Comparison of ENCODE assay signal across 22 cellular contexts in genomic region chr22:39463277-39463676, GRCh38. TPM values are rescaled to one million over a fixed set of nuclear protein-coding genes. Genes with fewer than 3 reads are reported as not detected.
DNase-seq lines count a peak whose midpoint lies in the region; ATAC-seq, FAIRE-seq and TF ChIP-seq lines count a peak whose summit lies in the region.
"Had no signal": no experiment of that assay in that cellular context is flagged by ENCODE, and none has a peak within 500 bp of the region (broad histone marks: within the 10 kb centered on the region; RNA-seq: fewer than 3 reads in every experiment).

No MANE protein-coding gene starts in this region.

- H3K9me3 Mint-ChIP-seq in neural progenitor cell, result no peaks in the 10 kb centered on the region
- H3K9me3 Mint-ChIP-seq: natural killer cell treated with Interleukin-12 subunit alpha and Interleukin-12 subunit beta and Interleukin-15 and Interleukin-18, amount 100 ng/mL, for 72 hours had no signal

- peaks cover 22% of the 10 kb centered on the region for H3K4me1 Mint-ChIP-seq in neural progenitor cell

- intact Hi-C loops in kidney (cut with DNase I), result no loop called here
- intact Hi-C loops in spleen (cut with DNase I; ENCODE audit: low total_unique reads), result no loop called here

- no peak overlapping the region for H3K27ac Mint-ChIP-seq in neural progenitor cell

- H3K4me3 Mint-ChIP-seq in neural progenitor cell, result no peak overlapping the region
- H3K4me3 Mint-ChIP-seq: activated CD8-positive, alpha-beta T cell treated with anti-CD3 and anti-CD28 coated beads, Interleukin-2, amount 10 ng/mL, durations not matched to agents 7 days and 5 days; natural killer cell treated with Interleukin-12 subunit alpha and Interleukin-12 subunit beta and Interleukin-15 and Interleukin-18, amount 100 ng/mL, for 72 hours had no signal

- no peak for TF ChIP-seq CTCF in SU-DHL-6 (IDR thresholded peaks at IDR 0.05; ENCODE audit: insufficient read depth, low read length, poor library complexity, severe bottlenecking)
- no peak for TF ChIP-seq CTCF in kidney (IDR thresholded peaks at IDR 0.05; ENCODE audit: borderline replicate concordance, extremely low read depth, insufficient read depth)
- TF ChIP-seq CTCF in spleen (IDR thresholded peaks at IDR 0.05 in 8 of 11, conservative IDR thresholded peaks at IDR 0.05 in 3 of 11), result no peak
- no peak for TF ChIP-seq CTCF in neural progenitor cell (IDR thresholded peaks at IDR 0.05)

- H3K9ac ChIP-seq in BLaER1 treated with 17β-estradiol and CSF1 and Interleukin-3, amounts not matched to agents 10 nM and 100 nM, result peak overlapping the region in 4 of 11 experiments; percentile 19 to 49 (median 32); a peak in 2 of 22 replicates
- H3K9ac ChIP-seq in SU-DHL-6 (ENCODE audit: low read length) (peak overlapping the region; percentile 54), kidney (ENCODE audit: low read length in 2 of 2) (no peak overlapping the region), neural progenitor cell (no peak overlapping the region)

- FAIRE-seq in kidney (lab: Jason Lieb, UNC), result no peak
- FAIRE-seq: endothelial cell of umbilical vein, frontal cortex, H54 had no signal

- H4K20me1 ChIP-seq in BLaER1 treated with 17β-estradiol and CSF1 and Interleukin-3, amounts not matched to agents 10 nM and 100 nM, result 0 out of 22 replicates have a peak, but pooled peaks cover 0 to 5% (median 0%) of the 10 kb centered on the region in 11 experiments
- H4K20me1 ChIP-seq in SU-DHL-6 (ENCODE audit: low read depth, low read length) (no peaks in the 10 kb centered on the region), neural progenitor cell (ENCODE audit: low read depth) (peaks cover 53% of the 10 kb centered on the region)

- DNase-seq in kidney (peak; percentile 48), spleen (no peak), neural progenitor cell (ENCODE audit: low spot score) (no peak), HAP-1 (ENCODE audit: low spot score in 2 of 2) (no peak)
- no peak for DNase-seq in stimulated activated CD4-positive, alpha-beta T cell treated with anti-CD3 and anti-CD28 coated beads, Interleukin-2, amount 100 ng/mL, for 24 hours
- DNase-seq: activated CD8-positive, alpha-beta T cell treated with anti-CD3 and anti-CD28 coated beads, Interleukin-2, amount 10 ng/mL, durations not matched to agents 7 days and 5 days; COR-L47; KG1; mammary epithelial cell; NCI-H1105 treated with DMSO at 0.1 percent for 48 hours; retina; stimulated activated CD4-positive, alpha-beta T cell treated with anti-CD3 and anti-CD28 coated beads, Interleukin-2, amount 100 ng/mL, for 48 hours; WERI-Rb-1 had no signal

- no peak for TF ChIP-seq POLR2A in spleen (IDR thresholded peaks at IDR 0.05)

- ATAC-seq in GM21619 (IDR thresholded peaks at IDR 0.05; ENCODE audit: unreplicated experiment), result no peak
- ATAC-seq: activated CD8-positive, alpha-beta T cell treated with anti-CD3 and anti-CD28 coated beads, Interleukin-2, amount 10 ng/mL, durations not matched to agents 7 days and 5 days had no signal

- no peaks in the 10 kb centered on the region for H3K36me3 ChIP-seq in BLaER1 treated with 17β-estradiol and CSF1 and Interleukin-3, amounts not matched to agents 10 nM and 100 nM
- no peaks in the 10 kb centered on the region for H3K36me3 ChIP-seq in SU-DHL-6 (ENCODE audit: low read length)
- no peaks in the 10 kb centered on the region for H3K36me3 ChIP-seq in kidney (ENCODE audit: control insufficient read depth in 1 of 2, insufficient read depth in 2 of 2, low read length in 2 of 2)
- no peaks in the 10 kb centered on the region for H3K36me3 ChIP-seq in spleen
- no peaks in the 10 kb centered on the region for H3K36me3 ChIP-seq in neural progenitor cell
- H3K36me3 ChIP-seq in HAP-1 (replicated peaks), result no peaks in the 10 kb centered on the region
- H3K36me3 ChIP-seq: adrenal gland, WERI-Rb-1 had no signal

- no peak overlapping the region for H2AFZ ChIP-seq in SU-DHL-6 (ENCODE audit: low read depth, low read length, severe bottlenecking)
- no peak overlapping the region for H2AFZ ChIP-seq in neural progenitor cell (replicated peaks)

- 87 to 98% (median 90%) methylated on average over 6 of the region's 6 CpGs for WGBS in spleen, 5 donors

- H3K36me3 Mint-ChIP-seq in neural progenitor cell, result peaks cover under 1% of the 10 kb centered on the region
- H3K36me3 Mint-ChIP-seq: natural killer cell treated with Interleukin-12 subunit alpha and Interleukin-12 subunit beta and Interleukin-15 and Interleukin-18, amount 100 ng/mL, for 72 hours had no signal

- H3K9me3 ChIP-seq in BLaER1 treated with 17β-estradiol and CSF1 and Interleukin-3, amounts not matched to agents 10 nM and 100 nM (replicated peaks in 1 of 11), result no peaks in the 10 kb centered on the region
- no peaks in the 10 kb centered on the region for H3K9me3 ChIP-seq in SU-DHL-6 (ENCODE audit: insufficient read depth, low read length)
- H3K9me3 ChIP-seq in kidney (ENCODE audit: control insufficient read depth in 1 of 2, low read length in 2 of 2), result no peaks in the 10 kb centered on the region
- H3K9me3 ChIP-seq in spleen, result no peaks in the 10 kb centered on the region
- H3K9me3 ChIP-seq in neural progenitor cell (ENCODE audit: low read depth), result no peaks in the 10 kb centered on the region
- H3K9me3 ChIP-seq in HAP-1, result no peaks in the 10 kb centered on the region
- H3K9me3 ChIP-seq: adrenal gland had no signal

- peaks cover 7% of the 10 kb centered on the region for H3K27me3 Mint-ChIP-seq in neural progenitor cell (ENCODE audit: insufficient read depth, low read depth)

- peak overlapping the region; percentile 42 to 72 (median 57); a peak in 17 of 22 replicates for H3K4me2 ChIP-seq in BLaER1 treated with 17β-estradiol and CSF1 and Interleukin-3, amounts not matched to agents 10 nM and 100 nM
- H3K4me2 ChIP-seq in SU-DHL-6 (ENCODE audit: low read depth, low read length, poor library complexity, severe bottlenecking) (peak overlapping the region; percentile 93), neural progenitor cell (no peak overlapping the region)

- H3K27ac ChIP-seq in BLaER1 treated with 17β-estradiol and CSF1 and Interleukin-3, amounts not matched to agents 10 nM and 100 nM, result peak overlapping the region in 7 of 11 experiments; percentile 16 to 57 (median 46); a peak in 9 of 22 replicates
- H3K27ac ChIP-seq in SU-DHL-6 (ENCODE audit: low read depth, low read length), result peak overlapping the region; percentile 95
- H3K27ac ChIP-seq in kidney (ENCODE audit: low read depth in 2 of 2, low read length in 2 of 2), result peak overlapping the region; percentile 27 to 80
- H3K27ac ChIP-seq in spleen, result peak overlapping the region; percentile 46 to 86 (median 66)
- H3K27ac ChIP-seq in neural progenitor cell, result no peak overlapping the region
- H3K27ac ChIP-seq: RWPE1, WERI-Rb-1 had no signal

- H3K9me2 ChIP-seq in SU-DHL-6 (replicated peaks; ENCODE audit: insufficient read depth, low read length), result no peaks in the 10 kb centered on the region

- H3K4me1 ChIP-seq in BLaER1 treated with 17β-estradiol and CSF1 and Interleukin-3, amounts not matched to agents 10 nM and 100 nM, result peaks cover 63 to 79% (median 71%) of the 10 kb centered on the region in 10 experiments
- H3K4me1 ChIP-seq in kidney (ENCODE audit: control insufficient read depth in 1 of 2, insufficient read depth in 1 of 2, low read depth in 1 of 2, low read length in 2 of 2) (peaks cover 3 to 21% of the 10 kb centered on the region in 2 donors), spleen (peaks cover 29 to 81% (median 68%) of the 10 kb centered on the region in 6 donors), neural progenitor cell (peaks cover 10% of the 10 kb centered on the region), HAP-1 (peaks cover 3% of the 10 kb centered on the region; the same call in 1 of the 2 replicates)

- peaks cover 83% of the 10 kb centered on the region for H3K79me2 ChIP-seq in SU-DHL-6 (ENCODE audit: insufficient read depth, low read length)
- peaks cover 34% of the 10 kb centered on the region for H3K79me2 ChIP-seq in neural progenitor cell (ENCODE audit: low read depth)

- peaks cover 0 to 7% (median 5%) of the 10 kb centered on the region in 11 experiments; a peak in 12 of 22 replicates for H3K27me3 ChIP-seq in BLaER1 treated with 17β-estradiol and CSF1 and Interleukin-3, amounts not matched to agents 10 nM and 100 nM
- H3K27me3 ChIP-seq in SU-DHL-6 (ENCODE audit: low read length), result no peaks in the 10 kb centered on the region
- peaks cover 0 to 17% (median 5%) of the 10 kb centered on the region in 7 donors for H3K27me3 ChIP-seq in spleen (replicated peaks in 1 of 7)
- H3K27me3 ChIP-seq in neural progenitor cell, result peaks cover 5% of the 10 kb centered on the region
- H3K27me3 ChIP-seq in HAP-1 (ENCODE audit: low read depth), result no peaks in the 10 kb centered on the region

- in situ Hi-C loops in HAP-1 (cut with MboI; ENCODE audit: low sequenced_read_pairs), result no loop called here

- H3F3A ChIP-seq in SU-DHL-6 (ENCODE audit: insufficient read depth) (peaks cover 90% of the 10 kb centered on the region), neural progenitor cell (ENCODE audit: low read depth) (peaks cover 8% of the 10 kb centered on the region)

- no peak overlapping the region for H3K4me3 ChIP-seq in BLaER1 treated with 17β-estradiol and CSF1 and Interleukin-3, amounts not matched to agents 10 nM and 100 nM
- no peak overlapping the region for H3K4me3 ChIP-seq in SU-DHL-6 (ENCODE audit: insufficient read depth, low read length, poor library complexity, severe bottlenecking)
- no peak overlapping the region for H3K4me3 ChIP-seq in kidney (ENCODE audit: low read length in 2 of 2)
- H3K4me3 ChIP-seq in spleen, result no peak overlapping the region
- H3K4me3 ChIP-seq in neural progenitor cell, result no peak overlapping the region
- no peak overlapping the region for H3K4me3 ChIP-seq in HAP-1
- H3K4me3 ChIP-seq: adrenal gland had no signal

RNA-seq across cellular contexts. Expression of gene MGAT3, which starts 6.5 kb away (rescaled TPM):
- total RNA-seq in kidney (5.4 TPM), spleen (10 to 100 TPM in 4 of 7 donors, 1 to 10 TPM in 3; 8.1 to 14.4 (median 10.6) TPM), neural progenitor cell (ENCODE audit: low replicate concordance) (7.5 and 18.5 TPM in 2 replicates)
- polyA plus RNA-seq in kidney (ENCODE audit: insufficient read depth, low read depth, low replicate concordance) (2.7 TPM), spleen (1 to 10 TPM; 1.3 to 4.2 (median 1.5) TPM)
- total RNA-seq: endothelial cell of umbilical vein had no signal
- polyA plus RNA-seq: endothelial cell of umbilical vein, mammary epithelial cell had no signal

RNA-seq across cellular contexts. Expression of gene MIEF1, which starts 38.8 kb away (rescaled TPM):
- total RNA-seq in kidney, result 27.9 TPM
- 13.0 TPM for polyA plus RNA-seq in kidney (ENCODE audit: insufficient read depth, low read depth, low replicate concordance)
- 10 to 100 TPM; 24.4 to 31.4 (median 27.5) TPM for total RNA-seq in spleen
- polyA plus RNA-seq in spleen, result 10 to 100 TPM in 1 of 3 donors, 1 to 10 TPM in 2; 5.8 to 11.2 (median 6.7) TPM
- 22.0 and 32.7 TPM in 2 replicates for total RNA-seq in neural progenitor cell (ENCODE audit: low replicate concordance)

RNA-seq across cellular contexts. Expression of gene ATF4, which starts 57.1 kb away (rescaled TPM):
- 261 TPM for total RNA-seq in kidney
- 293 TPM for polyA plus RNA-seq in kidney (ENCODE audit: insufficient read depth, low read depth, low replicate concordance)
- 100 to 1,000 TPM; 190 to 286 (median 256) TPM for total RNA-seq in spleen
- polyA plus RNA-seq in spleen, result 100 to 1,000 TPM; 341 to 414 (median 357) TPM
- total RNA-seq in neural progenitor cell (ENCODE audit: low replicate concordance), result 189 and 230 TPM in 2 replicates
